ENCODE assay signal across 3 cellular contexts in genomic region chr20:36932067-36932466, GRCh38. TPM values are rescaled to one million over a fixed set of nuclear protein-coding genes. Genes with fewer than 3 reads are reported as not detected.
"Had no signal": no experiment of that assay in that cellular context is flagged by ENCODE, and none has a peak within 500 bp of the region (broad histone marks: within the 10 kb centered on the region; RNA-seq: fewer than 3 reads in every experiment).

No MANE protein-coding gene starts in this region.

RNA-seq across cellular contexts. Expression of gene TLDC2, which starts 56.1 kb away (rescaled TPM):
- total RNA-seq: activated B cell treated with CpG ODN at 0.5 μM for 24 hours; activated CD8-positive, alpha-beta memory T cell treated with anti-CD3 and anti-CD28 coated beads, Interleukin-2, amount 10 ng/mL, durations not matched to agents 7 days and 5 days; left ventricle myocardium inferior had no signal
